ENCODE assay signal across 1 cellular context in genomic region chr10:93921338-93921737, GRCh38.
TF ChIP-seq lines count a peak whose summit lies in the region.

No MANE protein-coding gene starts in this region.

TF ChIP-seq in HCT116, 20 proteins besides CTCF, POLR2A, EP300 and RAD21 (continued from another document):
- TF ChIP-seq REST (IDR thresholded peaks at IDR 0.05; ENCODE audit: low read depth): no peak
- TF ChIP-seq ZFX (IDR thresholded peaks at IDR 0.05): no peak
- no peak for TF ChIP-seq ZNF274 (IDR thresholded peaks at IDR 0.05; ENCODE audit: low read depth, low read length)
- no peak for TF ChIP-seq SRF (IDR thresholded peaks at IDR 0.05; ENCODE audit: low read depth)
- no peak for TF ChIP-seq EZH2phosphoT487 (IDR thresholded peaks at IDR 0.05; ENCODE audit: borderline replicate concordance)
